Comparison of ENCODE assay signal across 21 cellular contexts in genomic region chr6:22474283-22474682, GRCh38.
"Had no signal": no experiment of that assay in that cellular context is flagged by ENCODE, and none has a peak within 500 bp of the region (broad histone marks: within the 10 kb centered on the region; RNA-seq: fewer than 3 reads in every experiment).

No MANE protein-coding gene starts in this region.

- H3K27ac ChIP-seq: esophagus squamous epithelium, gastroesophageal sphincter, neutrophil, psoas muscle, right lobe of liver, tibial artery, upper lobe of left lung, uterus had no signal

- H3K36me3 Mint-ChIP-seq: immature natural killer cell; naive B cell; stimulated activated memory B cell treated with anti-CD40 and anti-IgM and Interleukin-4, amounts not matched to agents 10 μg/mL and 1 μg/mL and 100 μg/mL, for 72 hours had no signal

- H3K4me3 ChIP-seq: esophagus squamous epithelium, gastroesophageal sphincter, lung, psoas muscle, right lobe of liver, tibial artery, upper lobe of left lung, uterus had no signal

- H3K4me1 Mint-ChIP-seq: immature natural killer cell; stimulated activated memory B cell treated with anti-CD40 and anti-IgM and Interleukin-4, amounts not matched to agents 10 μg/mL and 1 μg/mL and 100 μg/mL, for 72 hours had no signal

- ATAC-seq: gastroesophageal sphincter; left ventricle myocardium superior; psoas muscle; stimulated activated memory B cell treated with anti-CD40 and anti-IgM and Interleukin-4, amounts not matched to agents 10 μg/mL and 1 μg/mL and 100 μg/mL, for 72 hours had no signal

- H3K27ac Mint-ChIP-seq: immature natural killer cell; stimulated activated memory B cell treated with anti-CD40 and anti-IgM and Interleukin-4, amounts not matched to agents 10 μg/mL and 1 μg/mL and 100 μg/mL, for 72 hours; stimulated activated naive CD8-positive, alpha-beta T cell treated with anti-CD3 and anti-CD28 coated beads, Interleukin-15, Interleukin-2, amounts not matched to agents 100 ng/mL and 50 ng/mL, for 24 hours had no signal

- H3K9me3 Mint-ChIP-seq: stimulated activated naive CD8-positive, alpha-beta T cell treated with anti-CD3 and anti-CD28 coated beads, Interleukin-15, Interleukin-2, amounts not matched to agents 100 ng/mL and 50 ng/mL, for 24 hours had no signal

- H3K27me3 ChIP-seq: esophagus squamous epithelium, gastroesophageal sphincter, neutrophil, right lobe of liver, tibial artery, upper lobe of left lung, uterus had no signal

- DNase-seq: dermis blood vessel endothelial cell; esophagus squamous epithelium; foreskin fibroblast; glutamatergic neuron; immature natural killer cell; left ventricle myocardium superior; mesendoderm; naive B cell; psoas muscle; retina; right lobe of liver; stimulated activated CD4-positive, alpha-beta T cell treated with anti-CD3 and anti-CD28 coated beads, Interleukin-4, amount 100 ng/mL, for 1 hour; stimulated activated CD8-positive, alpha-beta memory T cell treated with anti-CD3 and anti-CD28 coated beads, Interleukin-4, amount 100 ng/mL, for 48 hours; tibial artery; upper lobe of left lung; uterus had no signal

- H3K9me3 ChIP-seq: esophagus squamous epithelium, gastroesophageal sphincter, neutrophil, psoas muscle, right lobe of liver, tibial artery, upper lobe of left lung, uterus had no signal

- H3K4me1 ChIP-seq: uterus had no signal

- H3K4me3 Mint-ChIP-seq: immature natural killer cell; naive B cell; stimulated activated memory B cell treated with anti-CD40 and anti-IgM and Interleukin-4, amounts not matched to agents 10 μg/mL and 1 μg/mL and 100 μg/mL, for 72 hours; stimulated activated naive CD8-positive, alpha-beta T cell treated with anti-CD3 and anti-CD28 coated beads, Interleukin-15, Interleukin-2, amounts not matched to agents 100 ng/mL and 50 ng/mL, for 24 hours had no signal

- H3K36me3 ChIP-seq: esophagus squamous epithelium, gastroesophageal sphincter, neutrophil, right lobe of liver, tibial artery, upper lobe of left lung, uterus had no signal
